In the genomic region with DNA sequence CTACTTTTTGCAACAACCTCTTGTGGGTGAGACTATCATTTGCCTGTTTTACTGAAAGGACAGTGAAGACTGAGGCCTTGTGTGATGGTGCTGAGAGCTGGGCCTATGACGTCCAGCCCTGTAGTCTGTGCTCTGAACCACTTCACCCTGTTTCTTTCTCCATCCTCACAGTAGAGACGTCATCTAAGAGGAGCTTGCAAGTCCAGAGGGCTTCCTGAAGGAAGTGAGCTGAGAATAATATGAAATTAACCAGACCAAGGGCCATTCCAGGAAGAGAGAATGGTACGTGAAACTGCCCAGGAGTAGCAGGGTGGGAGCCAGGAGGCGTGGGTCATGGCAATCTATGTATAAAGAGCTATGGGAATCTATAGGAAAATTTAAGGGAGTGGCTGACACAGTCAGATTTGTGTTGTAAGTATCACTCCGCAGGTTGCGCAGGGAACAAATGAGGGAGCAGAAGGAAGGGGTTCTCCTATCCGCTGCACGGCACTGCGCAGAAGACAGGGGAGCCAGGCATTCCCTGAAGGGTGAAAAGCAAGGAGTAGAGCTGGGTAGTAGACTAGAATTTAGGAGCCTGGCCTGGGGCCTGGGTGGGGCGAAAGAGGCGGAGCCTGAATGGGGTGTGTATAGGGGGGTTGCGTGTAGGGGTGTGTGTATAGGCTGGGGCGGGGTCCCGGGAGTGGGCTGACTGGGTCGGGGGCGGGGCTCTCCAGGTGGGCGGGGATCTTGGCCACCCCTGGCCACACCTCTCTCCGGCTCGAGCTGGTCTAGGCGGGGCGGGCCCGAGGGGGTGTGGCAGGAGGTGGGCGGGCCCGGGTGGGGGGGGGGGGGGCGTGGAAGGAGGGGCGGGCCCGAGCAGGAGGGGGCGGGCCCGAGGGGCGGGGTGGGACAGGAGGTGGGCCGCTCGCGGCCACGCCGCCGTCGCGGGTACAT, we compare ENCODE assay signal across 8 cellular contexts. TPM values are rescaled to one million over a fixed set of nuclear protein-coding genes. Genes with fewer than 3 reads are reported as not detected.
A peak's percentile ranks its signal among the peaks of the same experiment; 100 is the strongest.
DNase-seq lines count a peak whose midpoint lies in the region.

FGFR4 (plus strand) TSS at position 931 of the 933 bp plus-strand sequence. CDS start 2,688 bp downstream, outside the sequence.

- peak within 1 kb of the TSS; percentile 45 for H3K27ac ChIP-seq in mesodermal cell (ENCODE audit: low read depth, low read length, severe bottlenecking)

- no peaks in the 10 kb centered on the region for H3K9me3 ChIP-seq in mesodermal cell (ENCODE audit: control insufficient read depth, low read length)

- H3K36me3 ChIP-seq in mesodermal cell (ENCODE audit: control insufficient read depth, insufficient read depth, low read length): peaks cover 2% of the 10 kb centered on the region

- H3K4me1 ChIP-seq in mesodermal cell (ENCODE audit: control insufficient read depth, insufficient read depth, low read length, poor library complexity, severe bottlenecking): peaks cover 4% of the 10 kb centered on the region

- WGBS in mesodermal cell (ENCODE audit: insufficient coverage in 2 of 2), 2 experiments: 29 to 32% methylated on average over 19 to 24 of the region's 38 CpGs

- DNase-seq in GDM1 (lab: John Stamatoyannopoulos, UW) (peak; percentile 65), HCEC 1CT (peak; percentile 77), NCI-H146 treated with DMSO at 0.1 percent for 48 hours (lab: John Stamatoyannopoulos, UW; ENCODE audit: unreplicated experiment) (peak; percentile 4), ecto neural progenitor cell (ENCODE audit: low spot score) (peak; percentile 95), DMS79 treated with DMSO at 0.1 percent for 48 hours (lab: John Stamatoyannopoulos, UW) (no peak)
- peak; percentile 40 for DNase-seq in activated CD4-positive, alpha-beta T cell treated with anti-CD3 and anti-CD28 coated beads for 1 hour
- DNase-seq in stimulated activated CD8-positive, alpha-beta memory T cell treated with anti-CD3 and anti-CD28 coated beads, Interleukin-4, amount 100 ng/mL, for 24 hours (ENCODE audit: low read depth): peak; percentile 32

- peak within 1 kb of the TSS; percentile 50 for H3K4me3 ChIP-seq in mesodermal cell (ENCODE audit: extremely low read depth, insufficient read depth, low read length, poor library complexity, severe bottlenecking)

RNA-seq across cellular contexts. Expression of gene FGFR4, which starts in this region (rescaled TPM):
- 14.2 TPM for polyA plus RNA-seq in mesodermal cell (2013, experiment 1 of 2)
- polyA plus RNA-seq in mesodermal cell (2013, experiment 2 of 2): 12.3 TPM
